Comparison of ENCODE assay signal across 8 cellular contexts in genomic region chr19:13588953-13589833, GRCh38.
A peak's percentile ranks its signal among the peaks of the same experiment; 100 is the strongest.
DNase-seq lines count a peak whose midpoint lies in the region; ATAC-seq and TF ChIP-seq lines count a peak whose summit lies in the region.

No MANE protein-coding gene starts in this region.

- H3K27ac ChIP-seq in right cardiac atrium (ENCODE audit: low read length) (no peak overlapping the region), gastrocnemius medialis (no peak overlapping the region)

- no peaks in the 10 kb centered on the region for H3K9me3 ChIP-seq in right cardiac atrium (ENCODE audit: control insufficient read depth, low read length)
- no peaks in the 10 kb centered on the region for H3K9me3 ChIP-seq in gastrocnemius medialis

- no peaks in the 10 kb centered on the region for H3K36me3 ChIP-seq in gastrocnemius medialis

- H3K4me1 ChIP-seq in right cardiac atrium (ENCODE audit: control insufficient read depth, insufficient read depth, low read length) (no peaks in the 10 kb centered on the region), gastrocnemius medialis (no peaks in the 10 kb centered on the region)

- in situ Hi-C loops in gastrocnemius medialis (cut with MboI; ENCODE audit: low sequenced_read_pairs in 4 of 4), result loop anchor here (10.0 to 25.0 kb wide), 3 partner anchors 302 to 473 kb away; partner anchors contain the start of genes MISP3 (in 3 of the 4) and PALM3 (in 3 of the 4)

- peak; percentile 81 to 84 for ATAC-seq in right cardiac atrium
- ATAC-seq in gastrocnemius medialis, result no peak
- ATAC-seq in HG03097 (IDR thresholded peaks at IDR 0.05; ENCODE audit: low FRiP score, unreplicated experiment), result no peak
- ATAC-seq in HG03469 (IDR thresholded peaks at IDR 0.05; ENCODE audit: unreplicated experiment), result no peak

- intact Hi-C loops in right cardiac atrium (cut with DNase I) (loop anchor here in 3 of 4 donors (2.0 to 10.0 kb wide), 4 partner anchors 310 to 614 kb away; no protein-coding TSS in a partner anchor), gastrocnemius medialis (cut with DNase I; ENCODE audit: low total_unique reads) (loop anchor here (1.0 kb wide), 1 partner anchor 312 kb away; no protein-coding TSS in a partner anchor)

- H3K4me3 ChIP-seq in LNCaP clone FGC (ENCODE audit: low read depth, low read length), result no peak overlapping the region
- no peak overlapping the region for H3K4me3 ChIP-seq in right cardiac atrium (ENCODE audit: low read length)
- no peak overlapping the region for H3K4me3 ChIP-seq in gastrocnemius medialis

- TF ChIP-seq CTCF in LNCaP clone FGC (IDR thresholded peaks at IDR 0.05; ENCODE audit: control insufficient read depth, extremely low read depth, insufficient read depth) (peak; percentile 94), gastrocnemius medialis (IDR thresholded peaks at IDR 0.05 in 4 of 5, conservative IDR thresholded peaks at IDR 0.05 in 1 of 5) (peak; percentile 42 to 87 (median 77))

- no peaks in the 10 kb centered on the region for H3K27me3 ChIP-seq in right cardiac atrium (ENCODE audit: control insufficient read depth, insufficient read depth)
- peaks cover 0 to 7% (median 3%) of the 10 kb centered on the region in 3 donors for H3K27me3 ChIP-seq in gastrocnemius medialis

- TF ChIP-seq POLR2A in gastrocnemius medialis (IDR thresholded peaks at IDR 0.05), result no peak

- DNase-seq in ELR (ENCODE audit: low read depth), result peak; percentile 68
- no peak for DNase-seq in LNCaP clone FGC (ENCODE audit: low read depth)
- DNase-seq in T-helper 22 cell (ENCODE audit: low read depth), result peak; percentile 38
- DNase-seq in amygdala (lab: John Stamatoyannopoulos, UW), result peak in 51 of 56 donors; percentile 5 to 81 (median 27)
- DNase-seq in right cardiac atrium, result peak; percentile 68 to 88 (median 87)
- DNase-seq in gastrocnemius medialis, result peak; percentile 3 to 13

- whole genome bisulfite sequencing in right cardiac atrium, result 22% methylated on average over 29 of the region's 29 CpGs

Comparison
In these comparisons a context has a peak if more than half of its experiments do, and no peak if none do; other contexts are left out.
1. ATAC-seq: peak in right cardiac atrium (2 of 2); none in gastrocnemius medialis (0 of 2), HG03097 (single experiment) and HG03469 (single experiment).